10 cellular contexts compared by ENCODE assay signal in the genomic region with DNA sequence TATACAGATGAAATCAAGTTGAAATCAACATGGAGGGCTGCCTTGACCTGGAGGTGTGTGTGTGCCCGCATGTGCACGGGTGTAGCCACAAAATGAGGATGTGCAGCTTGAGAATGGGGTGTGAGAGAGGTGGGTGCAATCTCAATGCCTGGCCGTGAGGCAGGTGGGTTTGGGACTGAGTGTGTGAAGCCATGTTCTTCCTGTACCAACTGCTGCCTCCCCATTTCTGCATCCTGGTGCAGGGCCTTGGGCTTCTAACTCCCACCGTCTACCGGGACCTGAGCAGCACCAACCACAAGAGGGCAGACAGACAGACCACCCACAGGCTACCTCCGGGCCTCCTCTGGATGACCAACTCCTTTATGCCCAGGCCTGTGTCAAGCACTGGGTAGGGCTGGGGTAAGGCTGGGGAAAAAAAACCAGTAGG.
DNase-seq lines count a peak whose midpoint lies in the region; ATAC-seq and TF ChIP-seq lines count a peak whose summit lies in the region.
"Had no signal": no experiment of that assay in that cellular context is flagged by ENCODE, and none has a peak within 500 bp of the region (broad histone marks: within the 10 kb centered on the region; RNA-seq: fewer than 3 reads in every experiment).

No MANE protein-coding gene starts in this region.

- CTCF ChIA-PET in activated naive CD4-positive, alpha-beta T cell treated with anti-CD3 and anti-CD28 coated beads, Interleukin-2, amount 10 ng/mL, durations not matched to agents 7 days and 5 days (lab: Charles Lee): interaction anchor here (1.0 to 1.7 kb wide), 7 partner anchors 13 to 797 kb away, joined by 3 to 5 read pairs (median 3); no protein-coding TSS in a partner anchor

- H3K9me3 ChIP-seq in endodermal cell (ENCODE audit: control insufficient read depth, low read length) (no peaks in the 10 kb centered on the region), thymus (ENCODE audit: control insufficient read depth) (no peaks in the 10 kb centered on the region), right atrium auricular region (no peaks in the 10 kb centered on the region)
- H3K9me3 ChIP-seq: MG63 had no signal

- H3K36me3 Mint-ChIP-seq in activated naive CD4-positive, alpha-beta T cell treated with anti-CD3 and anti-CD28 coated beads, Interleukin-2, amount 10 ng/mL, durations not matched to agents 7 days and 5 days: no peaks in the 10 kb centered on the region
- no peaks in the 10 kb centered on the region for H3K36me3 Mint-ChIP-seq in endodermal cell (ENCODE audit: low read depth)

- peak overlapping the region; percentile 89 for H3K27ac Mint-ChIP-seq in activated naive CD4-positive, alpha-beta T cell treated with anti-CD3 and anti-CD28 coated beads, Interleukin-2, amount 10 ng/mL, durations not matched to agents 7 days and 5 days
- H3K27ac Mint-ChIP-seq in endodermal cell: no peak overlapping the region

- ATAC-seq in GM21619 (IDR thresholded peaks at IDR 0.05; ENCODE audit: unreplicated experiment): no peak

- no peak overlapping the region for H3K9ac ChIP-seq in endodermal cell (ENCODE audit: extremely low read depth, low read length, poor library complexity, severe bottlenecking)

- TF ChIP-seq CTCF in endodermal cell (conservative IDR thresholded peaks at IDR 0.05) (peak; percentile 76), right atrium auricular region (IDR thresholded peaks at IDR 0.05) (no peak)

- H3K4me1 ChIP-seq in endodermal cell (ENCODE audit: control insufficient read depth, insufficient read depth, low read length) (no peaks in the 10 kb centered on the region), thymus (ENCODE audit: control insufficient read depth, insufficient read depth, low read length) (peaks cover 33% of the 10 kb centered on the region), right atrium auricular region (peaks cover 0 to 39% of the 10 kb centered on the region in 2 donors)

- DNase-seq in activated naive CD4-positive, alpha-beta T cell treated with anti-CD3 and anti-CD28 coated beads, Interleukin-2, amount 10 ng/mL, durations not matched to agents 7 days and 5 days: no peak
- no peak for DNase-seq in activated naive CD4-positive, alpha-beta T cell (lab: John Stamatoyannopoulos, UW)
- DNase-seq in OCI-M1 (lab: John Stamatoyannopoulos, UW): peak; percentile 6
- peak; percentile 80 for DNase-seq in endodermal cell
- no peak for DNase-seq in activated CD8-positive, alpha-beta memory T cell treated with anti-CD3 and anti-CD28 coated beads, Interleukin-2, amount 50 U/mL, for 4 hours
- DNase-seq in right atrium auricular region (ENCODE audit: low spot score): no peak
- DNase-seq: MG63, SIG-M5 had no signal

- H3K27ac ChIP-seq in endodermal cell (ENCODE audit: low read depth, low read length) (peak overlapping the region; percentile 49), thymus (ENCODE audit: low read depth) (peak overlapping the region; percentile 93), right atrium auricular region (no peak overlapping the region)

- no peaks in the 10 kb centered on the region for H3K36me3 ChIP-seq in endodermal cell (ENCODE audit: control insufficient read depth, insufficient read depth, low read length)
- H3K36me3 ChIP-seq in thymus (ENCODE audit: control insufficient read depth, insufficient read depth): no peaks in the 10 kb centered on the region
- H3K36me3 ChIP-seq in right atrium auricular region: no peaks in the 10 kb centered on the region
- H3K36me3 ChIP-seq: MG63 had no signal

- no peak overlapping the region for H3K4me3 ChIP-seq in endodermal cell (ENCODE audit: low read length)
- H3K4me3 ChIP-seq in thymus (ENCODE audit: low read length): no peak overlapping the region
- H3K4me3 ChIP-seq in right atrium auricular region: no peak overlapping the region
- H3K4me3 ChIP-seq: MG63 had no signal

- H3K27me3 Mint-ChIP-seq in activated naive CD4-positive, alpha-beta T cell treated with anti-CD3 and anti-CD28 coated beads, Interleukin-2, amount 10 ng/mL, durations not matched to agents 7 days and 5 days: peaks cover 44% of the 10 kb centered on the region
- peaks cover 21% of the 10 kb centered on the region for H3K27me3 Mint-ChIP-seq in endodermal cell (ENCODE audit: insufficient read depth)

- H3K27me3 ChIP-seq in endodermal cell (ENCODE audit: control insufficient read depth, insufficient read depth, low read length, poor library complexity, severe bottlenecking): no peaks in the 10 kb centered on the region
- H3K27me3 ChIP-seq in thymus (ENCODE audit: control insufficient read depth, insufficient read depth): no peaks in the 10 kb centered on the region
- H3K27me3 ChIP-seq in right atrium auricular region: no peaks in the 10 kb centered on the region
- H3K27me3 ChIP-seq: MG63 had no signal

- H3K4me3 Mint-ChIP-seq in activated naive CD4-positive, alpha-beta T cell treated with anti-CD3 and anti-CD28 coated beads, Interleukin-2, amount 10 ng/mL, durations not matched to agents 7 days and 5 days: no peak overlapping the region
- no peak overlapping the region for H3K4me3 Mint-ChIP-seq in endodermal cell

- H3K4me1 Mint-ChIP-seq in activated naive CD4-positive, alpha-beta T cell treated with anti-CD3 and anti-CD28 coated beads, Interleukin-2, amount 10 ng/mL, durations not matched to agents 7 days and 5 days: peaks cover 53% of the 10 kb centered on the region
- peaks cover 10% of the 10 kb centered on the region for H3K4me1 Mint-ChIP-seq in endodermal cell

- no peaks in the 10 kb centered on the region for H3K9me3 Mint-ChIP-seq in activated naive CD4-positive, alpha-beta T cell treated with anti-CD3 and anti-CD28 coated beads, Interleukin-2, amount 10 ng/mL, durations not matched to agents 7 days and 5 days
- no peaks in the 10 kb centered on the region for H3K9me3 Mint-ChIP-seq in endodermal cell

- 72 to 100% methylated on average over 2 to 6 of the region's 6 CpGs for WGBS in endodermal cell (ENCODE audit: insufficient coverage in 1 of 2, insufficient read length in 1 of 2), 2 experiments
- 16% methylated on average over 6 of the region's 6 CpGs for WGBS in thymus

Comparison
In these comparisons a context has a peak if more than half of its experiments do, and no peak if none do; other contexts are left out.
1. DNase-seq: peak in OCI-M1 (single experiment) and endodermal cell (single experiment); none in activated naive CD4-positive, alpha-beta T cell treated with anti-CD3 and anti-CD28 coated beads, Interleukin-2, amount 10 ng/mL, durations not matched to agents 7 days and 5 days (single experiment), activated naive CD4-positive, alpha-beta T cell (0 of 4), activated CD8-positive, alpha-beta memory T cell treated with anti-CD3 and anti-CD28 coated beads, Interleukin-2, amount 50 U/mL, for 4 hours (single experiment) and right atrium auricular region (single experiment).
2. H3K27ac ChIP-seq: peak in endodermal cell (single experiment) and thymus (single experiment); none in right atrium auricular region (0 of 2).